2 cellular contexts compared by ENCODE assay signal in the genomic region with DNA sequence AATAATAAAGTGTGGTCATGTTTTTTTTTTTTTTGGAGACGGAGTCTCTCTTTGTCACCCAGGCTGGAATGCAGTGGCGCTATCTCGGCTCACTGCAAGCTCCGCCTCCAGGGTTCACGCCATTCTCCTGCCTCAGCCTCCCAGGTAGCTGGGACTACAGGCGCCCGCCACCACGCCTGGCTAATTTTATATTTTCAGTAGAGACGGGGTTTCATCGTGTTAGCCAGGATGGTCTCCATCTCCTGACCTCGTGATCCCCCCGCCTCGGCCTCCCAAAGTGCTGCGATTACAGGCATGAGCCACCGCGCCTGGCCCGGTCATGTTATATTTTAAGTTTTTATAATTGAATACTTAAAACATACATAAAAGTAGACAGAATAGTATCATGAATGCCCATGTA. TPM values are rescaled to one million over a fixed set of nuclear protein-coding genes. Genes with fewer than 3 reads are reported as not detected.
"Had no signal": no experiment of that assay in that cellular context is flagged by ENCODE, and none has a peak within 500 bp of the region (broad histone marks: within the 10 kb centered on the region; RNA-seq: fewer than 3 reads in every experiment).

No MANE protein-coding gene starts in this region.

RNA-seq across cellular contexts. Expression of gene DHRS9, which starts 5.2 kb away (rescaled TPM):
- total RNA-seq: G401 had no signal

RNA-seq across cellular contexts. Expression of gene ABCB11, which starts 33.1 kb away (rescaled TPM):
- total RNA-seq: G401, GM12878 had no signal
- polyA plus RNA-seq: GM12878 had no signal
